ENCODE assay signal across 29 cellular contexts in the genomic region with DNA sequence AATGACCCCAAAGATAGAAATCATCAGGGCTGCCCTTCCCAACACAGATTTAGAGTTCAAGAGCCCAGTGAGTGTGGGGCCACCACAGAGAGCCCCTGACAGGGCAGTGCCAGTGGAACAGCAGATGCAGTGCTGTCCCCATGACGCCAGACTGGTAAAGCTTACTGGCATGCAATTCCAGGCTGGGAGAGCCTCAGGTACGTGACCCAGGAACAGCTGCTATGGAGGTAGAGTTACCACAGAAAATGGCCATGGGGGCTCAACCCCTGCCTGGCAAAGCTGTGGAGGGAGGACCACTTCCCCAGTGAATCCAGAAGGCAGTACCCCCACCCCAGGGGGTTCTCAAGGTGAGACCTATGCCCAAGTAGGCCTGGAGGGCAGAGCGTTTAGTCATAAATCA.
DNase-seq lines count a peak whose midpoint lies in the region; ATAC-seq and TF ChIP-seq lines count a peak whose summit lies in the region.
"Had no signal": no experiment of that assay in that cellular context is flagged by ENCODE, and none has a peak within 500 bp of the region (broad histone marks: within the 10 kb centered on the region; RNA-seq: fewer than 3 reads in every experiment).

No MANE protein-coding gene starts in this region.

- H3K4me3 Mint-ChIP-seq in chondrocyte (ENCODE audit: unreplicated experiment): no peak overlapping the region
- H3K4me3 Mint-ChIP-seq: B cell; CD14-positive monocyte; CD4-positive, alpha-beta memory T cell; CD4-positive, alpha-beta T cell; CD4-positive, CD25-positive, alpha-beta regulatory T cell; CD8-positive, alpha-beta memory T cell; CD8-positive, alpha-beta T cell had no signal

- H3K27ac ChIP-seq in mesenchymal stem cell (ENCODE audit: low read length, poor library complexity, severe bottlenecking): no peak overlapping the region
- H3K27ac ChIP-seq in lower lobe of right lung: no peak overlapping the region
- H3K27ac ChIP-seq: 22Rv1; A549; BLaER1; BLaER1 treated with 17β-estradiol and CSF1 and Interleukin-3, amounts not matched to agents 10 nM and 100 nM; C4-2B had no signal

- H2AK5ac ChIP-seq in mesenchymal stem cell (ENCODE audit: low read length, severe bottlenecking): no peak overlapping the region

- intact Hi-C loops in lower lobe of right lung (cut with DNase I): no loop called here

- 94% methylated on average over 3 of the region's 3 CpGs for WGBS in mesenchymal stem cell

- H3K4me1 Mint-ChIP-seq in chondrocyte (ENCODE audit: low read depth): no peaks in the 10 kb centered on the region
- H3K4me1 Mint-ChIP-seq: B cell; CD14-positive monocyte; CD4-positive, alpha-beta memory T cell; CD4-positive, CD25-positive, alpha-beta regulatory T cell; CD8-positive, alpha-beta memory T cell had no signal

- H3K36me3 Mint-ChIP-seq in chondrocyte (ENCODE audit: low read depth): peaks cover 3% of the 10 kb centered on the region
- H3K36me3 Mint-ChIP-seq: CD14-positive monocyte; CD4-positive, alpha-beta memory T cell; CD4-positive, CD25-positive, alpha-beta regulatory T cell; CD8-positive, alpha-beta memory T cell; CD8-positive, alpha-beta T cell had no signal

- H3K18ac ChIP-seq in mesenchymal stem cell (ENCODE audit: low read depth in 1 of 2, low read length in 2 of 2): no peak overlapping the region

- H3K79me1 ChIP-seq in mesenchymal stem cell (replicated peaks; ENCODE audit: low read length, poor library complexity, severe bottlenecking): no peaks in the 10 kb centered on the region

- H3K36me3 ChIP-seq in mesenchymal stem cell (ENCODE audit: control insufficient read depth in 1 of 2, insufficient read depth in 2 of 2, low read depth in 1 of 2, low read length in 2 of 2) (no peaks in the 10 kb centered on the region), lower lobe of right lung (no peaks in the 10 kb centered on the region)
- H3K36me3 ChIP-seq: BE2C; BLaER1; BLaER1 treated with 17β-estradiol and CSF1 and Interleukin-3, amounts not matched to agents 10 nM and 100 nM had no signal

- H3K9ac ChIP-seq in mesenchymal stem cell (ENCODE audit: low read length): no peak overlapping the region
- H3K9ac ChIP-seq: BLaER1; BLaER1 treated with 17β-estradiol and CSF1 and Interleukin-3, amounts not matched to agents 10 nM and 100 nM had no signal

- no peaks in the 10 kb centered on the region for H3K27me3 Mint-ChIP-seq in chondrocyte (ENCODE audit: low read depth)
- H3K27me3 Mint-ChIP-seq: B cell; CD4-positive, alpha-beta memory T cell; CD4-positive, alpha-beta T cell; CD4-positive, CD25-positive, alpha-beta regulatory T cell; CD8-positive, alpha-beta memory T cell had no signal

- no peak overlapping the region for H3K4me2 ChIP-seq in mesenchymal stem cell (ENCODE audit: low read length, poor library complexity, severe bottlenecking)
- H3K4me2 ChIP-seq: A549; BLaER1; BLaER1 treated with 17β-estradiol and CSF1 and Interleukin-3, amounts not matched to agents 10 nM and 100 nM had no signal

- no peak overlapping the region for H2AFZ ChIP-seq in mesenchymal stem cell (ENCODE audit: low read depth, low read length)

- no peak overlapping the region for H2BK120ac ChIP-seq in mesenchymal stem cell (ENCODE audit: low read depth, low read length)

- DNase-seq in chondrocyte (ENCODE audit: low spot score) (peak; percentile 56), mesenchymal stem cell (no peak), hippocampal formation (lab: John Stamatoyannopoulos, UW) (no peak), lower lobe of right lung (no peak)
- DNase-seq: 8988T; ACHN; AML-193; BE2C; Caco-2; Calu3; CD4-positive, alpha-beta memory T cell; CD4-positive, alpha-beta T cell; CD4-positive, CD25-positive, alpha-beta regulatory T cell; CD8-positive, alpha-beta memory T cell; CD8-positive, alpha-beta T cell; COR-L47; DMS 273 treated with DMSO at 0.1 percent for 48 hours; DMS153; DMS79; DMS79 treated with DMSO at 0.1 percent for 48 hours; DND-41; EL had no signal

- H3K4me3 ChIP-seq in mesenchymal stem cell (ENCODE audit: insufficient read depth in 1 of 2, low read depth in 1 of 2, low read length in 2 of 2): no peak overlapping the region
- no peak overlapping the region for H3K4me3 ChIP-seq in lower lobe of right lung
- H3K4me3 ChIP-seq: A549; BLaER1; BLaER1 treated with 17β-estradiol and CSF1 and Interleukin-3, amounts not matched to agents 10 nM and 100 nM had no signal

- no peak overlapping the region for H3K23ac ChIP-seq in mesenchymal stem cell (ENCODE audit: low read length in 2 of 2)

- H3K9me3 ChIP-seq in mesenchymal stem cell (ENCODE audit: control insufficient read depth, low read length) (peaks cover 4% of the 10 kb centered on the region), lower lobe of right lung (no peaks in the 10 kb centered on the region)
- H3K9me3 ChIP-seq: A549, BE2C, BLaER1, Caco-2 had no signal

- H3K27me3 ChIP-seq in mesenchymal stem cell (ENCODE audit: control insufficient read depth in 1 of 2, insufficient read depth in 1 of 2, low read length in 2 of 2) (no peaks in the 10 kb centered on the region), lower lobe of right lung (ENCODE audit: low read depth) (no peaks in the 10 kb centered on the region)
- H3K27me3 ChIP-seq: BE2C; BLaER1; BLaER1 treated with 17β-estradiol and CSF1 and Interleukin-3, amounts not matched to agents 10 nM and 100 nM had no signal

- H3K4ac ChIP-seq in mesenchymal stem cell (ENCODE audit: low read depth in 1 of 2, low read length in 2 of 2): no peak overlapping the region

- H2BK5ac ChIP-seq in mesenchymal stem cell (ENCODE audit: low read depth, low read length, poor library complexity, severe bottlenecking): no peak overlapping the region

- no peak overlapping the region for H4K8ac ChIP-seq in mesenchymal stem cell (ENCODE audit: low read length)

- no peaks in the 10 kb centered on the region for H3K4me1 ChIP-seq in mesenchymal stem cell (ENCODE audit: control insufficient read depth, insufficient read depth, low read depth, low read length)
- no peaks in the 10 kb centered on the region for H3K4me1 ChIP-seq in lower lobe of right lung
- H3K4me1 ChIP-seq: A549, BE2C, BLaER1, Caco-2 had no signal

- TF ChIP-seq CTCF in chondrocyte (IDR thresholded peaks at IDR 0.05) (no peak), lower lobe of right lung (IDR thresholded peaks at IDR 0.05) (no peak)

- no peak overlapping the region for H2BK15ac ChIP-seq in mesenchymal stem cell (ENCODE audit: low read depth, poor library complexity, severe bottlenecking)

- H3K14ac ChIP-seq in mesenchymal stem cell (ENCODE audit: low read length in 2 of 2): peak overlapping the region in 1 of 2 experiments; percentile 9

- peak overlapping the region; percentile 50 for H4K91ac ChIP-seq in mesenchymal stem cell (ENCODE audit: low read length)

- H3K9me3 Mint-ChIP-seq in chondrocyte (ENCODE audit: low read depth): peaks cover 7% of the 10 kb centered on the region
- H3K9me3 Mint-ChIP-seq: CD4-positive, alpha-beta T cell had no signal

- no peak overlapping the region for H3K27ac Mint-ChIP-seq in chondrocyte (ENCODE audit: unreplicated experiment)
- H3K27ac Mint-ChIP-seq: B cell; CD14-positive monocyte; CD4-positive, alpha-beta memory T cell; CD4-positive, alpha-beta T cell; CD4-positive, CD25-positive, alpha-beta regulatory T cell; CD8-positive, alpha-beta memory T cell; CD8-positive, alpha-beta T cell had no signal

- H2BK12ac ChIP-seq in mesenchymal stem cell (ENCODE audit: low read length in 2 of 2): no peak overlapping the region

- no peak for ATAC-seq in lower lobe of right lung
- ATAC-seq: A549; CD8-positive, alpha-beta T cell had no signal
